Comparison of ENCODE assay signal across 5 cellular contexts in the genomic region with DNA sequence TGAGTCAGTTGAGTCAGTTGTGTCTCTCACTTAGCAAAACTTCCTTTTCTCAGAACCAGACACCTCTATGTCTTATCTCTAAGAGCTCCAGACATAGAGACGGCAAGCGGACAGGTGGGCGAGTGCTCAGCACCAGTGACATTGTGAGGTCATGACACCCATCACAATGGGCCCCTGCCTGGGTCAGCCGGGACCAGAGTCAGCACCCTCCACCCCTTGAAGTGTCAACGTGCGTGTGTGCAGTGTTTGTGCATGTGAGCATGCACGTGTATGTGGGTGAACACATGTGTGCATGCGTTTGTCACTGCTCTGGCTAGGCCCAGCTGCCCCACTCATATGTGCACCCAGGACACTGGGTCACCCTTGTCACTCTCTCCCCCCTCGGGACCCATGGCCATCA. TPM values are rescaled to one million over a fixed set of nuclear protein-coding genes. Genes with fewer than 3 reads are reported as not detected.
"Had no signal": no experiment of that assay in that cellular context is flagged by ENCODE, and none has a peak within 500 bp of the region (broad histone marks: within the 10 kb centered on the region; RNA-seq: fewer than 3 reads in every experiment).

TBC1D28 (minus strand) TSS at position 101 of the 400 bp plus-strand sequence. CDS start 3,039 bp downstream, outside the sequence.

RNA-seq across cellular contexts. Expression of gene TBC1D28, which starts in this region (rescaled TPM):
- total RNA-seq: HT-29, HT1080, IMR-90, K562 had no signal
- polyA plus RNA-seq: IgD-negative memory B cell, IMR-90, K562 had no signal
